2 cellular contexts compared by ENCODE assay signal in genomic region chr5:80781356-80781755, GRCh38.
TF ChIP-seq lines count a peak whose summit lies in the region.

No MANE protein-coding gene starts in this region.

TF ChIP-seq in GM23338, 12 proteins besides CTCF, POLR2A, EP300 and RAD21 (continued from another document):
- TF ChIP-seq ZNF462 (CRISPR knock-in tag; IDR thresholded peaks at IDR 0.05), result no peak
- no peak for TF ChIP-seq POLR2AphosphoS5 (IDR thresholded peaks at IDR 0.05; ENCODE audit: low read depth)
- no peak for TF ChIP-seq ZNF331 (CRISPR knock-in tag; IDR thresholded peaks at IDR 0.05; ENCODE audit: low read depth)
- TF ChIP-seq JUNB (IDR thresholded peaks at IDR 0.05; ENCODE audit: unreplicated experiment), result no peak
- TF ChIP-seq EZH2phosphoT487 (IDR thresholded peaks at IDR 0.05; ENCODE audit: unreplicated experiment), result no peak
- TF ChIP-seq, protein P1, sequence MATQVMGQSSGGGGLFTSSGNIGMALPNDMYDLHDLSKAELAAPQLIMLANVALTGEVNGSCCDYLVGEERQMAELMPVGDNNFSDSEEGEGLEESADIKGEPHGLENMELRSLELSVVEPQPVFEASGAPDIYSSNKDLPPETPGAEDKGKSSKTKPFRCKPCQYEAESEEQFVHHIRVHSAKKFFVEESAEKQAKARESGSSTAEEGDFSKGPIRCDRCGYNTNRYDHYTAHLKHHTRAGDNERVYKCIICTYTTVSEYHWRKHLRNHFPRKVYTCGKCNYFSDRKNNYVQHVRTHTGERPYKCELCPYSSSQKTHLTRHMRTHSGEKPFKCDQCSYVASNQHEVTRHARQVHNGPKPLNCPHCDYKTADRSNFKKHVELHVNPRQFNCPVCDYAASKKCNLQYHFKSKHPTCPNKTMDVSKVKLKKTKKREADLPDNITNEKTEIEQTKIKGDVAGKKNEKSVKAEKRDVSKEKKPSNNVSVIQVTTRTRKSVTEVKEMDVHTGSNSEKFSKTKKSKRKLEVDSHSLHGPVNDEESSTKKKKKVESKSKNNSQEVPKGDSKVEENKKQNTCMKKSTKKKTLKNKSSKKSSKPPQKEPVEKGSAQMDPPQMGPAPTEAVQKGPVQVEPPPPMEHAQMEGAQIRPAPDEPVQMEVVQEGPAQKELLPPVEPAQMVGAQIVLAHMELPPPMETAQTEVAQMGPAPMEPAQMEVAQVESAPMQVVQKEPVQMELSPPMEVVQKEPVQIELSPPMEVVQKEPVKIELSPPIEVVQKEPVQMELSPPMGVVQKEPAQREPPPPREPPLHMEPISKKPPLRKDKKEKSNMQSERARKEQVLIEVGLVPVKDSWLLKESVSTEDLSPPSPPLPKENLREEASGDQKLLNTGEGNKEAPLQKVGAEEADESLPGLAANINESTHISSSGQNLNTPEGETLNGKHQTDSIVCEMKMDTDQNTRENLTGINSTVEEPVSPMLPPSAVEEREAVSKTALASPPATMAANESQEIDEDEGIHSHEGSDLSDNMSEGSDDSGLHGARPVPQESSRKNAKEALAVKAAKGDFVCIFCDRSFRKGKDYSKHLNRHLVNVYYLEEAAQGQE (IDR thresholded peaks at IDR 0.05; ENCODE audit: unreplicated experiment), result no peak
- TF ChIP-seq NANOG (IDR thresholded peaks at IDR 0.05; ENCODE audit: borderline replicate concordance), result no peak
- TF ChIP-seq, protein P2, sequence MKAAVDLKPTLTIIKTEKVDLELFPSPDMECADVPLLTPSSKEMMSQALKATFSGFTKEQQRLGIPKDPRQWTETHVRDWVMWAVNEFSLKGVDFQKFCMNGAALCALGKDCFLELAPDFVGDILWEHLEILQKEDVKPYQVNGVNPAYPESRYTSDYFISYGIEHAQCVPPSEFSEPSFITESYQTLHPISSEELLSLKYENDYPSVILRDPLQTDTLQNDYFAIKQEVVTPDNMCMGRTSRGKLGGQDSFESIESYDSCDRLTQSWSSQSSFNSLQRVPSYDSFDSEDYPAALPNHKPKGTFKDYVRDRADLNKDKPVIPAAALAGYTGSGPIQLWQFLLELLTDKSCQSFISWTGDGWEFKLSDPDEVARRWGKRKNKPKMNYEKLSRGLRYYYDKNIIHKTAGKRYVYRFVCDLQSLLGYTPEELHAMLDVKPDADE (IDR thresholded peaks at IDR 0.05), result no peak
- TF ChIP-seq CREB1 (CRISPR knock-in tag; IDR thresholded peaks at IDR 0.05; ENCODE audit: low read depth), result no peak
- no peak for TF ChIP-seq ZNF114 (CRISPR knock-in tag; IDR thresholded peaks at IDR 0.05)
- TF ChIP-seq EZH2 (IDR thresholded peaks at IDR 0.05; ENCODE audit: low read depth, unreplicated experiment), result no peak
TF ChIP-seq in GM23338: peak in this region for 0.

TF ChIP-seq in HepG2, 621 proteins besides CTCF, POLR2A, EP300 and RAD21 (continued from another document):
- TF ChIP-seq CC2D1A (CRISPR knock-in tag; IDR thresholded peaks at IDR 0.05) (no peak), SNAI1 (CRISPR knock-in tag; IDR thresholded peaks at IDR 0.05; ENCODE audit: borderline replicate concordance) (no peak), CREB1 (IDR thresholded peaks at IDR 0.05) (no peak), CREB1 (CRISPR knock-in tag; IDR thresholded peaks at IDR 0.05) (no peak), ZNF609 (CRISPR knock-in tag; IDR thresholded peaks at IDR 0.05; ENCODE audit: borderline replicate concordance) (no peak), ZNF737 (CRISPR knock-in tag; IDR thresholded peaks at IDR 0.05; ENCODE audit: borderline replicate concordance) (no peak)
TF ChIP-seq in HepG2: peak in this region for 0.
